Comparison of ENCODE assay signal across 1 cellular context in genomic region chr11:65645710-65646109, GRCh38.
TF ChIP-seq lines count a peak whose summit lies in the region.

No MANE protein-coding gene starts in this region.

TF ChIP-seq in HepG2, 621 proteins besides CTCF, POLR2A, EP300 and RAD21:
- TF ChIP-seq CEBPZ (IDR thresholded peaks at IDR 0.05; ENCODE audit: low read length), result no peak
- no peak for TF ChIP-seq NR2F6 (IDR thresholded peaks at IDR 0.05)
- TF ChIP-seq NR2F6 (CRISPR knock-in tag; IDR thresholded peaks at IDR 0.05), result no peak
- no peak for TF ChIP-seq GATAD1 (CRISPR knock-in tag; IDR thresholded peaks at IDR 0.05)
- TF ChIP-seq NR3C1 (CRISPR knock-in tag; IDR thresholded peaks at IDR 0.05), result no peak
- TF ChIP-seq ZFYVE20 (CRISPR knock-in tag; IDR thresholded peaks at IDR 0.05; ENCODE audit: borderline replicate concordance, low read depth), result no peak
- TF ChIP-seq CREM (IDR thresholded peaks at IDR 0.05), result no peak
- no peak for TF ChIP-seq CREM (CRISPR knock-in tag; IDR thresholded peaks at IDR 0.05)
- no peak for TF ChIP-seq USF2 (IDR thresholded peaks at IDR 0.05; ENCODE audit: low read depth, low read length)
- no peak for TF ChIP-seq USF2 (CRISPR knock-in tag; IDR thresholded peaks at IDR 0.05; ENCODE audit: borderline replicate concordance)
- TF ChIP-seq MYC (CRISPR knock-in tag; IDR thresholded peaks at IDR 0.05; ENCODE audit: borderline replicate concordance), result no peak
- TF ChIP-seq KAT7 (CRISPR knock-in tag; IDR thresholded peaks at IDR 0.05; ENCODE audit: borderline replicate concordance), result no peak
- TF ChIP-seq NKX3-1 (CRISPR knock-in tag; IDR thresholded peaks at IDR 0.05), result no peak
